ENCODE assay signal across 9 cellular contexts in genomic region chr14:93939304-93940229, GRCh38. TPM values are rescaled to one million over a fixed set of nuclear protein-coding genes. Genes with fewer than 3 reads are reported as not detected.
A peak's percentile ranks its signal among the peaks of the same experiment; 100 is the strongest.
DNase-seq lines count a peak whose midpoint lies in the region; ATAC-seq and TF ChIP-seq lines count a peak whose summit lies in the region.
"Had no signal": no experiment of that assay in that cellular context is flagged by ENCODE, and none has a peak within 500 bp of the region (broad histone marks: within the 10 kb centered on the region; RNA-seq: fewer than 3 reads in every experiment).

No MANE protein-coding gene starts in this region.

- no peaks in the 10 kb centered on the region for H3K36me3 ChIP-seq in BE2C
- no peaks in the 10 kb centered on the region for H3K36me3 ChIP-seq in RWPE2 (ENCODE audit: low read depth)
- no peaks in the 10 kb centered on the region for H3K36me3 ChIP-seq in parathyroid adenoma (ENCODE audit: control insufficient read depth, insufficient read depth, low read length)
- H3K36me3 ChIP-seq in transverse colon: no peaks in the 10 kb centered on the region

- TF ChIP-seq EP300 in transverse colon (IDR thresholded peaks at IDR 0.05; ENCODE audit: low read depth): no peak

- 34% methylated on average over 65 of the region's 84 CpGs; no CpG with 5 or more reads in 1 of the 2 donors for WGBS in transverse colon (ENCODE audit: low coverage in 1 of 2), 2 donors

- H3K4me3 ChIP-seq in BE2C (ENCODE audit: low read depth, low read length) (peak overlapping the region; percentile 35), RWPE2 (ENCODE audit: severe bottlenecking) (peak overlapping the region; percentile 13), parathyroid adenoma (ENCODE audit: low read depth, low read length) (no peak overlapping the region), transverse colon (peak overlapping the region in 2 of 4 donors; percentile 23 to 37)

- in situ Hi-C loops in transverse colon (cut with MboI; ENCODE audit: low pct_ligation_motif_present in 1 of 4, low pct_unique_long_range_greater_than_20kb in 1 of 4, low sequenced_read_pairs in 3 of 4): loop anchor here in 3 of 4 donors (5.0 kb wide), 1 partner anchor 63 kb away; no protein-coding TSS in a partner anchor

- intact Hi-C loops in head of caudate nucleus (cut with DNase I): loop anchor here (2.0 kb wide), 1 partner anchor 61 kb away; no protein-coding TSS in a partner anchor
- intact Hi-C loops in transverse colon (cut with DNase I; ENCODE audit: low total_unique reads): loop anchor here (2.0 kb wide), 1 partner anchor 61 kb away; no protein-coding TSS in a partner anchor

- ATAC-seq in HG03354 (IDR thresholded peaks at IDR 0.05; ENCODE audit: poor library complexity, severe bottlenecking, unreplicated experiment): peak; percentile 93
- peak; percentile 42 for ATAC-seq in RWPE2 (ENCODE audit: low read depth)

- H3K9me3 ChIP-seq in BE2C (no peaks in the 10 kb centered on the region), RWPE2 (ENCODE audit: severe bottlenecking) (no peaks in the 10 kb centered on the region), parathyroid adenoma (ENCODE audit: control insufficient read depth, low read length) (no peaks in the 10 kb centered on the region), transverse colon (no peaks in the 10 kb centered on the region)

- no peaks in the 10 kb centered on the region for H3K4me1 ChIP-seq in BE2C
- H3K4me1 ChIP-seq in RWPE2 (ENCODE audit: insufficient read depth, poor library complexity, severe bottlenecking): peaks cover 26% of the 10 kb centered on the region
- no peaks in the 10 kb centered on the region for H3K4me1 ChIP-seq in parathyroid adenoma
- peaks cover 0 to 9% (median 4%) of the 10 kb centered on the region in 4 donors for H3K4me1 ChIP-seq in transverse colon

- no peaks in the 10 kb centered on the region for H3K27me3 ChIP-seq in BE2C
- H3K27me3 ChIP-seq in RWPE2 (ENCODE audit: insufficient read depth, poor library complexity, severe bottlenecking): no peaks in the 10 kb centered on the region
- no peaks in the 10 kb centered on the region for H3K27me3 ChIP-seq in parathyroid adenoma (ENCODE audit: control insufficient read depth, insufficient read depth, low read length)
- H3K27me3 ChIP-seq in transverse colon: peaks cover 10% of the 10 kb centered on the region

- H3K27ac ChIP-seq in RWPE2 (ENCODE audit: poor library complexity, severe bottlenecking) (no peak overlapping the region), parathyroid adenoma (no peak overlapping the region), transverse colon (peak overlapping the region; percentile 25 to 78 (median 48))

- peak; percentile 35 for TF ChIP-seq CTCF in BE2C (IDR thresholded peaks at IDR 0.05; ENCODE audit: low read depth, low read length)
- TF ChIP-seq CTCF in RWPE2 (IDR thresholded peaks at IDR 0.05; ENCODE audit: poor library complexity, severe bottlenecking): peak; percentile 96
- peak; percentile 76 for TF ChIP-seq CTCF in parathyroid adenoma (IDR thresholded peaks at IDR 0.05)
- peak; percentile 58 to 87 (median 81) for TF ChIP-seq CTCF in transverse colon (IDR thresholded peaks at IDR 0.05)

- H2AFZ ChIP-seq in parathyroid adenoma: peak overlapping the region; percentile 82

- no peaks in the 10 kb centered on the region for H3K79me2 ChIP-seq in parathyroid adenoma

- DNase-seq in BE2C: peak; percentile 90
- DNase-seq in GM19238 (ENCODE audit: insufficient read length, low spot score): peak; percentile 95
- no peak for DNase-seq in RWPE2 (ENCODE audit: low spot score)
- peak; percentile 93 for DNase-seq in activated naive CD4-positive, alpha-beta T cell treated with Interleukin-2 at 50 U/mL for 16 hours
- peak; percentile 60 to 92 (median 83) for DNase-seq in head of caudate nucleus
- DNase-seq in transverse colon: peak; percentile 87

- H3K9ac ChIP-seq in parathyroid adenoma: no peak overlapping the region

- no peak overlapping the region for H3K4me2 ChIP-seq in parathyroid adenoma (ENCODE audit: low read length)

- no peak for TF ChIP-seq POLR2A in transverse colon (IDR thresholded peaks at IDR 0.05)

RNA-seq across cellular contexts. Expression of gene FAM181A, which starts 12.4 kb away (rescaled TPM):
- polyA plus RNA-seq in BE2C (2012; ENCODE audit: insufficient read depth, insufficient read length, low read depth): not detected
- not detected for total RNA-seq in transverse colon
- total RNA-seq: RPMI7951 had no signal

RNA-seq across cellular contexts. Expression of gene ASB2, which starts 36.8 kb away (rescaled TPM):
- not detected for polyA plus RNA-seq in BE2C (2012; ENCODE audit: insufficient read depth, insufficient read length, low read depth)
- total RNA-seq in transverse colon: 10 to 100 TPM; 22.1 to 35.8 (median 27.9) TPM

RNA-seq across cellular contexts. Expression of gene CCDC197, which starts 57.5 kb away (rescaled TPM):
- polyA plus RNA-seq in BE2C (2012; ENCODE audit: insufficient read depth, insufficient read length, low read depth): not detected
- total RNA-seq in transverse colon: not detected
- total RNA-seq: RPMI7951 had no signal

Comparison
In these comparisons a context has a peak if more than half of its experiments do, and no peak if none do; other contexts are left out.
1. CTCF ChIP-seq: peak in every context shown above with its lines; median percentile 96 in RWPE2; 81 in transverse colon; 76 in parathyroid adenoma; 35 in BE2C.
2. H3K27ac ChIP-seq: peak in transverse colon (4 of 4); none in RWPE2 (single experiment) and parathyroid adenoma (single experiment).